ENCODE assay signal across 1 cellular context in the genomic region with DNA sequence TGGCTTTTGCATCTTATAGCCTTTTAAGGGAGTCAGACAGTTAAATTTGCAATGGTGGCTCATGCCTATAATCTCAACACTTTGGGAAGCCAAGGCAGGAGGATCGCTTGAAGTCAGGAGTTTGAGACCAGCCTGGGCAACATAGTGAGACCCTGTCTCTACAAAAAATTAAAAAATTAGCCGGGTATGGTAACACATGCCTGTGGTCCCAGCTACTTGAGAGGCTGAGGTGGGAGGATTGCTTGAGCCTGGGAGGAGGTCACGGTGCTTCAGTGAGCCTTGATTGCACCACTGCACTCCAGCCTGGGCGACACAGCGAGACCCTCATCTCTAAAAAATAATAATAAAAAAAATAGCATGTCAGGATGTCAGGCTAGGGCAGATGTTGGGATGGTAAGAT.
TF ChIP-seq lines count a peak whose summit lies in the region.

No MANE protein-coding gene starts in this region.

TF ChIP-seq in HEK293, 187 proteins besides CTCF, POLR2A, EP300 and RAD21:
- TF ChIP-seq ZNF121 (tag by site-specific recombination; IDR thresholded peaks at IDR 0.05): peak; percentile 96
